In the genomic region with DNA sequence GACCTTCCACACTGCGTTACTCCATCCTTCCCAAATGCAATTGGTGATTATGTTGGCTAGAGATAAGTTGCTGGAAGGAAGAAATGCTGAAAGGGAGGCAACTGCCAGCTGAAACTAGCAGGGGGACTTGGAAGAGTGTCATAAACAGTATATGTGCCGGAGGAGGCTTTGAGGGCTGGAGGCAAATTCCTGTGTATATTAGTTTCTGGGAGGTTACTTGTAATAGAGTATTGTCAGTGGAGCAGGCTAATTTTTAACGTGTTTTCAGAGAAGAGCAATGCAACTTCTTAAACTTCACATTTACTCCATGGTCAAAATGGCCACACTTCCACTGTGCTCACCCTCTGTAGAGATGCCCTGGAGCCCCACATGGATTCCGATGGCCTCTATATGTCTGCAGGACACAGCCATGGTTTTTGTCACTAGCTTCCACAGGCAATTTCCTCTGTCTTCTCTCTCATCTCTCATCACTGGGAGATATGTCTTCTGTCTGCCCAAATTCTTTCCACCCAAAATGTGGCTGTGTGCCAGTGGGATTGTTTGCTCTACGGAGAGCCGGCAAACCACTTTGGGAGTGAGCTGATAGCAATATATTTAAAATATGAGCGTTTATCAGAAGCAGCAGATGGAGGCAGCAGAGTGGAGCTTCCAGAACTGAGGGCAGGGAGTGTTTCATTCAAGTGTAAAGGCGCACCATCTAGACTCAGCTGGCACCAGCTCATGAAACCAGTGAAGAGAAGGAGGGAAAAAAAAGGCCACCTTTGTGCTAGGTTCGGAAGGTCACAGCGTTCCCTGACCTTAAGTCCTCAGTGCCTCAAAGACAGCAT, we compare ENCODE assay signal across 1 cellular context.
TF ChIP-seq lines count a peak whose summit lies in the region.

No MANE protein-coding gene starts in this region.

TF ChIP-seq in K562, 482 proteins besides CTCF, POLR2A, EP300 and RAD21 (continued from another document and continues in another):
- TF ChIP-seq, protein P1, sequence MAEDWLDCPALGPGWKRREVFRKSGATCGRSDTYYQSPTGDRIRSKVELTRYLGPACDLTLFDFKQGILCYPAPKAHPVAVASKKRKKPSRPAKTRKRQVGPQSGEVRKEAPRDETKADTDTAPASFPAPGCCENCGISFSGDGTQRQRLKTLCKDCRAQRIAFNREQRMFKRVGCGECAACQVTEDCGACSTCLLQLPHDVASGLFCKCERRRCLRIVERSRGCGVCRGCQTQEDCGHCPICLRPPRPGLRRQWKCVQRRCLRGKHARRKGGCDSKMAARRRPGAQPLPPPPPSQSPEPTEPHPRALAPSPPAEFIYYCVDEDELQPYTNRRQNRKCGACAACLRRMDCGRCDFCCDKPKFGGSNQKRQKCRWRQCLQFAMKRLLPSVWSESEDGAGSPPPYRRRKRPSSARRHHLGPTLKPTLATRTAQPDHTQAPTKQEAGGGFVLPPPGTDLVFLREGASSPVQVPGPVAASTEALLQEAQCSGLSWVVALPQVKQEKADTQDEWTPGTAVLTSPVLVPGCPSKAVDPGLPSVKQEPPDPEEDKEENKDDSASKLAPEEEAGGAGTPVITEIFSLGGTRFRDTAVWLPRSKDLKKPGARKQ (CRISPR knock-in tag; IDR thresholded peaks at IDR 0.05), result no peak
- TF ChIP-seq CEBPB (tag; IDR thresholded peaks at IDR 0.05), result no peak
- TF ChIP-seq, protein P2, sequence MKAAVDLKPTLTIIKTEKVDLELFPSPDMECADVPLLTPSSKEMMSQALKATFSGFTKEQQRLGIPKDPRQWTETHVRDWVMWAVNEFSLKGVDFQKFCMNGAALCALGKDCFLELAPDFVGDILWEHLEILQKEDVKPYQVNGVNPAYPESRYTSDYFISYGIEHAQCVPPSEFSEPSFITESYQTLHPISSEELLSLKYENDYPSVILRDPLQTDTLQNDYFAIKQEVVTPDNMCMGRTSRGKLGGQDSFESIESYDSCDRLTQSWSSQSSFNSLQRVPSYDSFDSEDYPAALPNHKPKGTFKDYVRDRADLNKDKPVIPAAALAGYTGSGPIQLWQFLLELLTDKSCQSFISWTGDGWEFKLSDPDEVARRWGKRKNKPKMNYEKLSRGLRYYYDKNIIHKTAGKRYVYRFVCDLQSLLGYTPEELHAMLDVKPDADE (conservative IDR thresholded peaks at IDR 0.05; ENCODE audit: control insufficient read depth, low read depth, low read length), result no peak
- TF ChIP-seq CREB1 (IDR thresholded peaks at IDR 0.05), result no peak; the same call in 1 of the 2 replicates
- TF ChIP-seq CREB1 (CRISPR knock-in tag; IDR thresholded peaks at IDR 0.05), result no peak
- TF ChIP-seq, protein P3, sequence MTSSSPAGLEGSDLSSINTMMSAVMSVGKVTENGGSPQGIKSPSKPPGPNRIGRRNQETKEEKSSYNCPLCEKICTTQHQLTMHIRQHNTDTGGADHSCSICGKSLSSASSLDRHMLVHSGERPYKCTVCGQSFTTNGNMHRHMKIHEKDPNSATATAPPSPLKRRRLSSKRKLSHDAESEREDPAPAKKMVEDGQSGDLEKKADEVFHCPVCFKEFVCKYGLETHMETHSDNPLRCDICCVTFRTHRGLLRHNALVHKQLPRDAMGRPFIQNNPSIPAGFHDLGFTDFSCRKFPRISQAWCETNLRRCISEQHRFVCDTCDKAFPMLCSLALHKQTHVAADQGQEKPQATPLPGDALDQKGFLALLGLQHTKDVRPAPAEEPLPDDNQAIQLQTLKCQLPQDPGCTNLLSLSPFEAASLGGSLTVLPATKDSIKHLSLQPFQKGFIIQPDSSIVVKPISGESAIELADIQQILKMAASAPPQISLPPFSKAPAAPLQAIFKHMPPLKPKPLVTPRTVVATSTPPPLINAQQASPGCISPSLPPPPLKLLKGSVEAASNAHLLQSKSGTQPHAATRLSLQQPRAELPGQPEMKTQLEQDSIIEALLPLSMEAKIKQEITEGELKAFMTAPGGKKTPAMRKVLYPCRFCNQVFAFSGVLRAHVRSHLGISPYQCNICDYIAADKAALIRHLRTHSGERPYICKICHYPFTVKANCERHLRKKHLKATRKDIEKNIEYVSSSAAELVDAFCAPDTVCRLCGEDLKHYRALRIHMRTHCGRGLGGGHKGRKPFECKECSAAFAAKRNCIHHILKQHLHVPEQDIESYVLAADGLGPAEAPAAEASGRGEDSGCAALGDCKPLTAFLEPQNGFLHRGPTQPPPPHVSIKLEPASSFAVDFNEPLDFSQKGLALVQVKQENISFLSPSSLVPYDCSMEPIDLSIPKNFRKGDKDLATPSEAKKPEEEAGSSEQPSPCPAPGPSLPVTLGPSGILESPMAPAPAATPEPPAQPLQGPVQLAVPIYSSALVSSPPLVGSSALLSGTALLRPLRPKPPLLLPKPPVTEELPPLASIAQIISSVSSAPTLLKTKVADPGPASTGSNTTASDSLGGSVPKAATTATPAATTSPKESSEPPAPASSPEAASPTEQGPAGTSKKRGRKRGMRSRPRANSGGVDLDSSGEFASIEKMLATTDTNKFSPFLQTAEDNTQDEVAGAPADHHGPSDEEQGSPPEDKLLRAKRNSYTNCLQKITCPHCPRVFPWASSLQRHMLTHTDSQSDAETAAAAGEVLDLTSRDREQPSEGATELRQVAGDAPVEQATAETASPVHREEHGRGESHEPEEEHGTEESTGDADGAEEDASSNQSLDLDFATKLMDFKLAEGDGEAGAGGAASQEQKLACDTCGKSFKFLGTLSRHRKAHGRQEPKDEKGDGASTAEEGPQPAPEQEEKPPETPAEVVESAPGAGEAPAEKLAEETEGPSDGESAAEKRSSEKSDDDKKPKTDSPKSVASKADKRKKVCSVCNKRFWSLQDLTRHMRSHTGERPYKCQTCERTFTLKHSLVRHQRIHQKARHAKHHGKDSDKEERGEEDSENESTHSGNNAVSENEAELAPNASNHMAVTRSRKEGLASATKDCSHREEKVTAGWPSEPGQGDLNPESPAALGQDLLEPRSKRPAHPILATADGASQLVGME (CRISPR knock-in tag; IDR thresholded peaks at IDR 0.05), result no peak
- TF ChIP-seq KLF16 (IDR thresholded peaks at IDR 0.05), result peak; percentile 87
- peak; percentile 65 to 73 for TF ChIP-seq KDM1A (IDR thresholded peaks at IDR 0.05)
- TF ChIP-seq, protein P4, sequence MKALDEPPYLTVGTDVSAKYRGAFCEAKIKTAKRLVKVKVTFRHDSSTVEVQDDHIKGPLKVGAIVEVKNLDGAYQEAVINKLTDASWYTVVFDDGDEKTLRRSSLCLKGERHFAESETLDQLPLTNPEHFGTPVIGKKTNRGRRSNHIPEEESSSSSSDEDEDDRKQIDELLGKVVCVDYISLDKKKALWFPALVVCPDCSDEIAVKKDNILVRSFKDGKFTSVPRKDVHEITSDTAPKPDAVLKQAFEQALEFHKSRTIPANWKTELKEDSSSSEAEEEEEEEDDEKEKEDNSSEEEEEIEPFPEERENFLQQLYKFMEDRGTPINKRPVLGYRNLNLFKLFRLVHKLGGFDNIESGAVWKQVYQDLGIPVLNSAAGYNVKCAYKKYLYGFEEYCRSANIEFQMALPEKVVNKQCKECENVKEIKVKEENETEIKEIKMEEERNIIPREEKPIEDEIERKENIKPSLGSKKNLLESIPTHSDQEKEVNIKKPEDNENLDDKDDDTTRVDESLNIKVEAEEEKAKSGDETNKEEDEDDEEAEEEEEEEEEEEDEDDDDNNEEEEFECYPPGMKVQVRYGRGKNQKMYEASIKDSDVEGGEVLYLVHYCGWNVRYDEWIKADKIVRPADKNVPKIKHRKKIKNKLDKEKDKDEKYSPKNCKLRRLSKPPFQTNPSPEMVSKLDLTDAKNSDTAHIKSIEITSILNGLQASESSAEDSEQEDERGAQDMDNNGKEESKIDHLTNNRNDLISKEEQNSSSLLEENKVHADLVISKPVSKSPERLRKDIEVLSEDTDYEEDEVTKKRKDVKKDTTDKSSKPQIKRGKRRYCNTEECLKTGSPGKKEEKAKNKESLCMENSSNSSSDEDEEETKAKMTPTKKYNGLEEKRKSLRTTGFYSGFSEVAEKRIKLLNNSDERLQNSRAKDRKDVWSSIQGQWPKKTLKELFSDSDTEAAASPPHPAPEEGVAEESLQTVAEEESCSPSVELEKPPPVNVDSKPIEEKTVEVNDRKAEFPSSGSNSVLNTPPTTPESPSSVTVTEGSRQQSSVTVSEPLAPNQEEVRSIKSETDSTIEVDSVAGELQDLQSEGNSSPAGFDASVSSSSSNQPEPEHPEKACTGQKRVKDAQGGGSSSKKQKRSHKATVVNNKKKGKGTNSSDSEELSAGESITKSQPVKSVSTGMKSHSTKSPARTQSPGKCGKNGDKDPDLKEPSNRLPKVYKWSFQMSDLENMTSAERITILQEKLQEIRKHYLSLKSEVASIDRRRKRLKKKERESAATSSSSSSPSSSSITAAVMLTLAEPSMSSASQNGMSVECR (CRISPR knock-in tag; IDR thresholded peaks at IDR 0.05), result no peak
- TF ChIP-seq TAF9B (IDR thresholded peaks at IDR 0.05; ENCODE audit: partially characterized antibody), result no peak
- no peak for TF ChIP-seq COPS2 (conservative IDR thresholded peaks at IDR 0.05)
- TF ChIP-seq U2AF2 (optimal IDR thresholded peaks at IDR 0.05; ENCODE audit: low read depth, low read length), result no peak
- TF ChIP-seq, protein P5, sequence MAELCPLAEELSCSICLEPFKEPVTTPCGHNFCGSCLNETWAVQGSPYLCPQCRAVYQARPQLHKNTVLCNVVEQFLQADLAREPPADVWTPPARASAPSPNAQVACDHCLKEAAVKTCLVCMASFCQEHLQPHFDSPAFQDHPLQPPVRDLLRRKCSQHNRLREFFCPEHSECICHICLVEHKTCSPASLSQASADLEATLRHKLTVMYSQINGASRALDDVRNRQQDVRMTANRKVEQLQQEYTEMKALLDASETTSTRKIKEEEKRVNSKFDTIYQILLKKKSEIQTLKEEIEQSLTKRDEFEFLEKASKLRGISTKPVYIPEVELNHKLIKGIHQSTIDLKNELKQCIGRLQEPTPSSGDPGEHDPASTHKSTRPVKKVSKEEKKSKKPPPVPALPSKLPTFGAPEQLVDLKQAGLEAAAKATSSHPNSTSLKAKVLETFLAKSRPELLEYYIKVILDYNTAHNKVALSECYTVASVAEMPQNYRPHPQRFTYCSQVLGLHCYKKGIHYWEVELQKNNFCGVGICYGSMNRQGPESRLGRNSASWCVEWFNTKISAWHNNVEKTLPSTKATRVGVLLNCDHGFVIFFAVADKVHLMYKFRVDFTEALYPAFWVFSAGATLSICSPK (IDR thresholded peaks at IDR 0.05; ENCODE audit: borderline replicate concordance), result no peak
- TF ChIP-seq CBFA2T3 (IDR thresholded peaks at IDR 0.05), result peak; percentile 95
- TF ChIP-seq, protein P6, sequence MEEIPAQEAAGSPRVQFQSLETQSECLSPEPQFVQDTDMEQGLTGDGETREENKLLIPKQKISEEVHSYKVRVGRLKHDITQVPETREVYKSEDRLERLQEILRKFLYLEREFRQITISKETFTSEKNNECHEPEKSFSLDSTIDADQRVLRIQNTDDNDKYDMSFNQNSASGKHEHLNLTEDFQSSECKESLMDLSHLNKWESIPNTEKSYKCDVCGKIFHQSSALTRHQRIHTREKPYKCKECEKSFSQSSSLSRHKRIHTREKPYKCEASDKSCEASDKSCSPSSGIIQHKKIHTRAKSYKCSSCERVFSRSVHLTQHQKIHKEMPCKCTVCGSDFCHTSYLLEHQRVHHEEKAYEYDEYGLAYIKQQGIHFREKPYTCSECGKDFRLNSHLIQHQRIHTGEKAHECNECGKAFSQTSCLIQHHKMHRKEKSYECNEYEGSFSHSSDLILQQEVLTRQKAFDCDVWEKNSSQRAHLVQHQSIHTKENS (CRISPR knock-in tag; IDR thresholded peaks at IDR 0.05), result no peak
- TF ChIP-seq HSF4 (CRISPR knock-in tag; IDR thresholded peaks at IDR 0.05; ENCODE audit: borderline replicate concordance), result no peak
- TF ChIP-seq HDAC8 (tag; IDR thresholded peaks at IDR 0.05), result no peak
- no peak for TF ChIP-seq NBN (IDR thresholded peaks at IDR 0.05; ENCODE audit: low read depth)
- peak; percentile 94 for TF ChIP-seq TEAD4 (IDR thresholded peaks at IDR 0.05; ENCODE audit: low read length)
- TF ChIP-seq TEAD4 (CRISPR knock-in tag; IDR thresholded peaks at IDR 0.05; ENCODE audit: borderline replicate concordance), result no peak
- peak; percentile 62 for TF ChIP-seq SMAD1 (IDR thresholded peaks at IDR 0.05; ENCODE audit: low read depth, low read length, partially characterized antibody)
- TF ChIP-seq TAF1 (IDR thresholded peaks at IDR 0.05; ENCODE audit: control insufficient read depth, extremely low read depth, insufficient read depth, low read length, severe bottlenecking), result no peak
- TF ChIP-seq MTA3 (IDR thresholded peaks at IDR 0.05; ENCODE audit: borderline replicate concordance), result peak; percentile 77; the same call in 1 of the 2 replicates
- TF ChIP-seq, protein P7, sequence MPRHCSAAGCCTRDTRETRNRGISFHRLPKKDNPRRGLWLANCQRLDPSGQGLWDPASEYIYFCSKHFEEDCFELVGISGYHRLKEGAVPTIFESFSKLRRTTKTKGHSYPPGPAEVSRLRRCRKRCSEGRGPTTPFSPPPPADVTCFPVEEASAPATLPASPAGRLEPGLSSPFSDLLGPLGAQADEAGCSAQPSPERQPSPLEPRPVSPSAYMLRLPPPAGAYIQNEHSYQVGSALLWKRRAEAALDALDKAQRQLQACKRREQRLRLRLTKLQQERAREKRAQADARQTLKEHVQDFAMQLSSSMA (CRISPR knock-in tag; IDR thresholded peaks at IDR 0.05), result no peak
- TF ChIP-seq, protein P8, sequence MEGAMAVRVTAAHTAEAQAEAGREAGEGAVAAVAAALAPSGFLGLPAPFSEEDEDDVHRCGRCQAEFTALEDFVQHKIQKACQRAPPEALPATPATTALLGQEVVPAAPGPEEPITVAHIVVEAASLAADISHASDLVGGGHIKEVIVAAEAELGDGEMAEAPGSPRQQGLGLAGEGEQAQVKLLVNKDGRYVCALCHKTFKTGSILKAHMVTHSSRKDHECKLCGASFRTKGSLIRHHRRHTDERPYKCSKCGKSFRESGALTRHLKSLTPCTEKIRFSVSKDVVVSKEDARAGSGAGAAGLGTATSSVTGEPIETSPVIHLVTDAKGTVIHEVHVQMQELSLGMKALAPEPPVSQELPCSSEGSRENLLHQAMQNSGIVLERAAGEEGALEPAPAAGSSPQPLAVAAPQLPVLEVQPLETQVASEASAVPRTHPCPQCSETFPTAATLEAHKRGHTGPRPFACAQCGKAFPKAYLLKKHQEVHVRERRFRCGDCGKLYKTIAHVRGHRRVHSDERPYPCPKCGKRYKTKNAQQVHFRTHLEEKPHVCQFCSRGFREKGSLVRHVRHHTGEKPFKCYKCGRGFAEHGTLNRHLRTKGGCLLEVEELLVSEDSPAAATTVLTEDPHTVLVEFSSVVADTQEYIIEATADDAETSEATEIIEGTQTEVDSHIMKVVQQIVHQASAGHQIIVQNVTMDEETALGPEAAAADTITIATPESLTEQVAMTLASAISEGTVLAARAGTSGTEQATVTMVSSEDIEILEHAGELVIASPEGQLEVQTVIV (CRISPR knock-in tag; IDR thresholded peaks at IDR 0.05; ENCODE audit: borderline replicate concordance), result no peak
- no peak for TF ChIP-seq EHMT2 (IDR thresholded peaks at IDR 0.05)
- no peak for TF ChIP-seq RBFOX2 (IDR thresholded peaks at IDR 0.05; ENCODE audit: low read depth, low read length)
- peak; percentile 87 for TF ChIP-seq CCNT2 (IDR thresholded peaks at IDR 0.05; ENCODE audit: borderline replicate concordance, extremely low read depth, insufficient read length, low read depth, low read length)
- no peak for TF ChIP-seq EGR1 (conservative IDR thresholded peaks at IDR 0.05)
- TF ChIP-seq ZNF507 (tag; conservative IDR thresholded peaks at IDR 0.05), result no peak
- no peak for TF ChIP-seq RBM22 (IDR thresholded peaks at IDR 0.05; ENCODE audit: low read depth, low read length, poor library complexity, severe bottlenecking)
